In the genomic region with DNA sequence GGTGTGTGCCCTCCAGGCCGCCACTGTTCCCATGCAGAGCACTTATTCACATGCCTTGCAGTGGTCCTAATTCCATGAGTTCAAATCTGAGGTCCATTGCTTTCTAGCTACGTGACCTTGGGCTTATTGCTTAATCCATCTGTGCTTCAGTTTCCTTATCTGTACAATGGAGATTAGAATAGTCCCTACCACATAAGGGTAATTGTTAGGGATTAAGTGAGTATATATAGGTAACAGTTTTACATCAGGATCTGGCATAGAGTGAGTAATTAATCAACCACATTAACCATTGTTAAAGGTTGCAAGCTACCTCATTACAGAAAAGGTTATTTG, we compare ENCODE assay signal across 16 cellular contexts. TPM values are rescaled to one million over a fixed set of nuclear protein-coding genes. Genes with fewer than 3 reads are reported as not detected.
A peak's percentile ranks its signal among the peaks of the same experiment; 100 is the strongest.
DNase-seq lines count a peak whose midpoint lies in the region; ATAC-seq and TF ChIP-seq lines count a peak whose summit lies in the region.
"Had no signal": no experiment of that assay in that cellular context is flagged by ENCODE, and none has a peak within 500 bp of the region (broad histone marks: within the 10 kb centered on the region; RNA-seq: fewer than 3 reads in every experiment).

No MANE protein-coding gene starts in this region.

- no CpG with 5 or more reads among the region's 2 CpGs for WGBS in IMR-90 (ENCODE audit: extremely low coverage in 2 of 2, insufficient read length in 1 of 2), 2 experiments

- H3K18ac ChIP-seq in IMR-90 (ENCODE audit: low read depth, low read length): no peak overlapping the region

- no peak overlapping the region for H3K27ac Mint-ChIP-seq in T-helper 2 cell treated with Interferon-gamma antibody and Interleukin-4, amounts not matched to agents 5 μg/mL and 100 μg/mL, for 36 hours
- H3K27ac Mint-ChIP-seq in CD8-positive, alpha-beta T cell: no peak overlapping the region
- H3K27ac Mint-ChIP-seq: CD8-positive, alpha-beta memory T cell; T-helper 1 cell treated with Interleukin-12 subunit alpha and Interleukin-12 subunit beta and Interleukin-4 antibody, amounts not matched to agents 30 μg/mL and 1 μg/mL, for 36 hours had no signal

- H4K20me1 ChIP-seq in IMR-90 (ENCODE audit: insufficient read depth, low read length): no peaks in the 10 kb centered on the region
- H4K20me1 ChIP-seq in PC-9 (ENCODE audit: insufficient read depth): no peaks in the 10 kb centered on the region

- peak overlapping the region; percentile 37; the same call in 1 of the 2 replicates for H3K4ac ChIP-seq in IMR-90 (ENCODE audit: low read depth, low read length)

- no peaks in the 10 kb centered on the region for H3K36me3 ChIP-seq in IMR-90 (ENCODE audit: control insufficient read depth, insufficient read depth, low read length)
- no peaks in the 10 kb centered on the region for H3K36me3 ChIP-seq in PC-9 (ENCODE audit: low read depth)
- no peaks in the 10 kb centered on the region for H3K36me3 ChIP-seq in CD8-positive, alpha-beta T cell (ENCODE audit: insufficient read depth, low read length)
- H3K36me3 ChIP-seq: Peyer's patch, SJSA1 had no signal

- H4K91ac ChIP-seq in IMR-90 (ENCODE audit: insufficient read depth, low read depth, low read length): no peak overlapping the region; the same call in 1 of the 2 replicates

- dilution Hi-C loops in IMR-90 (cut with HindIII; ENCODE audit: low sequenced_read_pairs, unreplicated experiment): no loop called here

- DNase-seq in ELR (ENCODE audit: low read depth) (peak; percentile 23), IMR-90 (no peak), PC-9 (no peak), left colon (no peak)
- DNase-seq in T-helper 2 cell treated with Interferon-gamma antibody and Interleukin-4, amounts not matched to agents 5 μg/mL and 100 μg/mL, for 36 hours (ENCODE audit: low spot score): no peak
- no peak for DNase-seq in CD8-positive, alpha-beta T cell
- DNase-seq: NCI-H2081 treated with DMSO at 0.1 percent for 48 hours had no signal

- H3K27me3 Mint-ChIP-seq in T-helper 2 cell treated with Interferon-gamma antibody and Interleukin-4, amounts not matched to agents 5 μg/mL and 100 μg/mL, for 36 hours (ENCODE audit: low read depth): peaks cover 15% of the 10 kb centered on the region
- H3K27me3 Mint-ChIP-seq in CD8-positive, alpha-beta T cell (ENCODE audit: low read depth): peaks cover 10% of the 10 kb centered on the region

- no peak overlapping the region for H3K27ac ChIP-seq in IMR-90 (ENCODE audit: insufficient read depth, low read length)
- H3K27ac ChIP-seq in PC-9: no peak overlapping the region
- no peak overlapping the region for H3K27ac ChIP-seq in CD8-positive, alpha-beta T cell (ENCODE audit: low read depth, low read length)
- H3K27ac ChIP-seq: KMS-11, Peyer's patch, SJSA1 had no signal

- no peak overlapping the region for H3K4me3 Mint-ChIP-seq in T-helper 2 cell treated with Interferon-gamma antibody and Interleukin-4, amounts not matched to agents 5 μg/mL and 100 μg/mL, for 36 hours
- H3K4me3 Mint-ChIP-seq in CD8-positive, alpha-beta T cell: no peak overlapping the region
- H3K4me3 Mint-ChIP-seq: CD8-positive, alpha-beta memory T cell; T-helper 1 cell treated with Interleukin-12 subunit alpha and Interleukin-12 subunit beta and Interleukin-4 antibody, amounts not matched to agents 30 μg/mL and 1 μg/mL, for 36 hours had no signal

- H3K4me1 Mint-ChIP-seq in T-helper 2 cell treated with Interferon-gamma antibody and Interleukin-4, amounts not matched to agents 5 μg/mL and 100 μg/mL, for 36 hours (ENCODE audit: low read depth): peaks cover 4% of the 10 kb centered on the region
- H3K4me1 Mint-ChIP-seq in CD8-positive, alpha-beta T cell (ENCODE audit: low read depth): no peaks in the 10 kb centered on the region
- H3K4me1 Mint-ChIP-seq: CD8-positive, alpha-beta memory T cell had no signal

- POLR2A ChIA-PET in IMR-90 (lab: Charles Lee; ENCODE audit: unreplicated experiment): no interaction called here
- POLR2A ChIA-PET in PC-9 (lab: Charles Lee; ENCODE audit: unreplicated experiment): no interaction called here
- POLR2A ChIA-PET in CD8-positive, alpha-beta T cell (lab: Charles Lee): no interaction called here

- H3K9me1 ChIP-seq in IMR-90 (ENCODE audit: insufficient read depth, low read length): peaks cover 8% of the 10 kb centered on the region

- H2AK5ac ChIP-seq in IMR-90 (ENCODE audit: low read depth, low read length): no peak overlapping the region

- no peak overlapping the region for H3K23ac ChIP-seq in IMR-90 (ENCODE audit: low read depth, low read length)

- CTCF ChIA-PET in IMR-90 (lab: Yijun Ruan, JAX): interaction anchor here (0.6 to 2.1 kb wide), 26 partner anchors 8 to 1351 kb away, joined by 3 to 18 read pairs (median 3); partner anchors contain the start of gene LRRC15
- CTCF ChIA-PET in PC-9 (lab: Charles Lee): interaction anchor here (0.6 to 0.7 kb wide), 5 partner anchors 12 to 816 kb away, joined by 3 to 4 read pairs (median 3); no protein-coding TSS in a partner anchor
- CTCF ChIA-PET in CD8-positive, alpha-beta T cell (lab: Charles Lee): interaction anchor here (0.5 to 6.6 kb wide), 26 partner anchors 8 to 563 kb away, joined by 3 to 114 read pairs (median 4); partner anchors contain the start of genes CPN2 and GP5

- H3K27me3 ChIP-seq in IMR-90 (ENCODE audit: control insufficient read depth, insufficient read depth, low read length): no peaks in the 10 kb centered on the region
- no peaks in the 10 kb centered on the region for H3K27me3 ChIP-seq in PC-9 (ENCODE audit: insufficient read depth, low read depth)
- H3K27me3 ChIP-seq in CD8-positive, alpha-beta T cell (ENCODE audit: insufficient read depth, low read length): no peaks in the 10 kb centered on the region
- H3K27me3 ChIP-seq: Peyer's patch, SJSA1 had no signal

- BruUV-seq in IMR-90 (replicated peaks; lab: Mats Ljungman, UMichigan): no TSS peak
- BruUV-seq in PC-9 (replicated peaks; lab: Mats Ljungman, UMichigan): no TSS peak

- H2BK15ac ChIP-seq in IMR-90 (ENCODE audit: low read depth, low read length): 0 out of 3 replicates have a peak overlapping the region, but pooled peaks have one; percentile 33

- no peaks in the 10 kb centered on the region for H3K9me3 Mint-ChIP-seq in T-helper 2 cell treated with Interferon-gamma antibody and Interleukin-4, amounts not matched to agents 5 μg/mL and 100 μg/mL, for 36 hours
- no peaks in the 10 kb centered on the region for H3K9me3 Mint-ChIP-seq in CD8-positive, alpha-beta T cell
- H3K9me3 Mint-ChIP-seq: CD8-positive, alpha-beta memory T cell; T-helper 1 cell treated with Interleukin-12 subunit alpha and Interleukin-12 subunit beta and Interleukin-4 antibody, amounts not matched to agents 30 μg/mL and 1 μg/mL, for 36 hours had no signal

- peaks cover 8% of the 10 kb centered on the region for H3K4me1 ChIP-seq in IMR-90 (ENCODE audit: control insufficient read depth, insufficient read depth, low read length)
- no peaks in the 10 kb centered on the region for H3K4me1 ChIP-seq in PC-9 (replicated peaks; ENCODE audit: insufficient read depth)
- no peaks in the 10 kb centered on the region for H3K4me1 ChIP-seq in CD8-positive, alpha-beta T cell (ENCODE audit: insufficient read depth, low read length)
- H3K4me1 ChIP-seq: Peyer's patch, SJSA1 had no signal

- no peak for TF ChIP-seq CTCF in IMR-90 (conservative IDR thresholded peaks at IDR 0.05; ENCODE audit: low read depth, low read length)
- TF ChIP-seq CTCF in PC-9 (conservative IDR thresholded peaks at IDR 0.05): no peak
- no peak for TF ChIP-seq CTCF in CD8-positive, alpha-beta T cell (IDR thresholded peaks at IDR 0.05)

- no peak overlapping the region for H3K4me3 ChIP-seq in IMR-90 (ENCODE audit: insufficient read depth, low read depth, low read length)
- H3K4me3 ChIP-seq in PC-9: no peak overlapping the region
- H3K4me3 ChIP-seq in CD8-positive, alpha-beta T cell (ENCODE audit: low read depth, low read length): no peak overlapping the region
- H3K4me3 ChIP-seq: Peyer's patch, SJSA1 had no signal

- peak; percentile 16 for ATAC-seq in IMR-90 (ENCODE audit: low read depth)
- no peak for ATAC-seq in GM18505 (IDR thresholded peaks at IDR 0.05; ENCODE audit: unreplicated experiment)
- no peak for ATAC-seq in CD8-positive, alpha-beta T cell
- no peak for ATAC-seq in left colon

- intact Hi-C loops in IMR-90 (cut with micrococcal nuclease) (no loop called here), PC-9 (cut with micrococcal nuclease; ENCODE audit: unreplicated experiment) (no loop called here), left colon (cut with DNase I, micrococcal nuclease) (no loop called here)
- intact Hi-C loops in CD8-positive, alpha-beta T cell (cut with DNase I, micrococcal nuclease): no loop called here

- peak overlapping the region; percentile 52 for H2BK5ac ChIP-seq in IMR-90 (ENCODE audit: low read depth, low read length, poor library complexity, severe bottlenecking)

- H3K9me2 ChIP-seq in PC-9 (ENCODE audit: insufficient read depth): no peaks in the 10 kb centered on the region

- no peaks in the 10 kb centered on the region for H3F3A ChIP-seq in PC-9 (ENCODE audit: insufficient read depth, low read depth)

- H3K9me3 ChIP-seq in IMR-90 (ENCODE audit: control insufficient read depth, insufficient read depth, low read length) (no peaks in the 10 kb centered on the region), PC-9 (ENCODE audit: insufficient read depth, low read depth) (no peaks in the 10 kb centered on the region)
- H3K9me3 ChIP-seq in CD8-positive, alpha-beta T cell (ENCODE audit: low read length): no peaks in the 10 kb centered on the region
- H3K9me3 ChIP-seq: Peyer's patch, SJSA1 had no signal

- TF ChIP-seq POLR2A in IMR-90 (IDR thresholded peaks at IDR 0.05; ENCODE audit: low read depth, low read length) (no peak), GM18505 (IDR thresholded peaks at IDR 0.05; ENCODE audit: borderline replicate concordance, extremely low read depth, insufficient read depth, insufficient read length) (no peak)

- no peak overlapping the region for H4K8ac ChIP-seq in IMR-90 (ENCODE audit: low read depth in 2 of 2, low read length in 2 of 2)

- H3K79me2 ChIP-seq in PC-9 (ENCODE audit: low read depth): no peaks in the 10 kb centered on the region

- no peak overlapping the region for H3K9ac ChIP-seq in IMR-90 (ENCODE audit: low read depth, low read length)
- H3K9ac ChIP-seq: KMS-11 had no signal

- H3K36me3 Mint-ChIP-seq in T-helper 2 cell treated with Interferon-gamma antibody and Interleukin-4, amounts not matched to agents 5 μg/mL and 100 μg/mL, for 36 hours (ENCODE audit: low read depth): no peaks in the 10 kb centered on the region
- H3K36me3 Mint-ChIP-seq in CD8-positive, alpha-beta T cell: no peaks in the 10 kb centered on the region
- H3K36me3 Mint-ChIP-seq: CD8-positive, alpha-beta memory T cell had no signal

- peak overlapping the region; percentile 52; the same call in 1 of the 2 replicates for H2BK20ac ChIP-seq in IMR-90 (ENCODE audit: low read depth, low read length)

- no peak overlapping the region for H2AK9ac ChIP-seq in IMR-90 (replicated peaks; ENCODE audit: low read depth, low read length, poor library complexity)

- no peak overlapping the region for H4K5ac ChIP-seq in IMR-90 (ENCODE audit: low read depth, low read length)

- no peak overlapping the region for H3K14ac ChIP-seq in IMR-90 (replicated peaks; ENCODE audit: low read depth, low read length)

- H3K4me2 ChIP-seq in IMR-90 (ENCODE audit: low read depth, low read length) (no peak overlapping the region), PC-9 (0 out of 2 replicates have a peak overlapping the region, but pooled peaks have one; percentile 1)
- H3K4me2 ChIP-seq: KMS-11 had no signal

- H2BK120ac ChIP-seq in IMR-90 (ENCODE audit: low read depth, low read length): peak overlapping the region; percentile 74

- H3K79me1 ChIP-seq in IMR-90 (ENCODE audit: low read depth in 1 of 2, low read length in 2 of 2): no peaks in the 10 kb centered on the region

- in situ Hi-C loops in IMR-90 (cut with MboI; ENCODE audit: low sequenced_read_pairs): loop anchor here (25.0 kb wide), 1 partner anchor 519 kb away; no protein-coding TSS in a partner anchor

- H3K56ac ChIP-seq in IMR-90 (ENCODE audit: extremely low read depth, insufficient read depth, low read length): no peak overlapping the region

- H2AFZ ChIP-seq in IMR-90 (replicated peaks; ENCODE audit: low read length, poor library complexity): peak overlapping the region; percentile 46
- no peak overlapping the region for H2AFZ ChIP-seq in PC-9

- TF ChIP-seq RAD21 in IMR-90 (IDR thresholded peaks at IDR 0.05; ENCODE audit: low read length): no peak

RNA-seq across cellular contexts. Expression of gene CPN2, which starts 7.6 kb away (rescaled TPM):
- not detected in 2 replicates for total RNA-seq in IMR-90 (2012; rRNA removed)
- 0.07 TPM in 2 replicates for polyA plus RNA-seq in IMR-90 (2012; rRNA removed)
- 0.10 TPM in 1 of 2 replicates, not detected in the other for polyA plus RNA-seq in IMR-90 (2012; cell fraction: cytosol; rRNA removed)
- 0.11 and 0.21 TPM in 2 replicates for polyA plus RNA-seq in IMR-90 (2012; cell fraction: nucleus; rRNA removed; ENCODE audit: low replicate concordance)
- not detected in 2 replicates for total RNA-seq in PC-9 (2021)
- total RNA-seq in CD8-positive, alpha-beta T cell: not detected
- not detected for total RNA-seq in left colon
- total RNA-seq: Calu3; CD8-positive, alpha-beta memory T cell; Daoy; H1; Peyer's patch; SJSA1 had no signal
- polyA plus RNA-seq: CD8-positive, alpha-beta memory T cell had no signal

RNA-seq across cellular contexts. Expression of gene LRRC15, which starts 26.0 kb away (rescaled TPM):
- total RNA-seq in IMR-90 (2012; rRNA removed) (2.5 and 3.3 TPM in 2 replicates), PC-9 (2021) (0.08 TPM in 1 of 2 replicates, not detected in the other), left colon (under 1 TPM; 0.31 to 0.59 TPM)
- 9.0 and 9.7 TPM in 2 replicates for polyA plus RNA-seq in IMR-90 (2012; rRNA removed)
- polyA plus RNA-seq in IMR-90 (2012; cell fraction: cytosol; rRNA removed): 3.9 and 6.9 TPM in 2 replicates
- 4.2 TPM in 2 replicates for polyA plus RNA-seq in IMR-90 (2012; cell fraction: nucleus; rRNA removed; ENCODE audit: low replicate concordance)
- not detected for total RNA-seq in CD8-positive, alpha-beta T cell
- total RNA-seq: Calu3; CD8-positive, alpha-beta memory T cell had no signal
- polyA plus RNA-seq: CD8-positive, alpha-beta memory T cell had no signal

RNA-seq across cellular contexts. Expression of gene GP5, which starts 55.5 kb away (rescaled TPM):
- total RNA-seq in IMR-90 (2012; rRNA removed): under 0.01 TPM in 2 replicates
- 0.12 and 0.16 TPM in 2 replicates for polyA plus RNA-seq in IMR-90 (2012; rRNA removed)
- polyA plus RNA-seq in IMR-90 (2012; cell fraction: cytosol; rRNA removed): 0.01 and 0.09 TPM in 2 replicates
- 0.34 and 0.40 TPM in 2 replicates for polyA plus RNA-seq in IMR-90 (2012; cell fraction: nucleus; rRNA removed; ENCODE audit: low replicate concordance)
- not detected in 2 replicates for total RNA-seq in PC-9 (2021)
- total RNA-seq in CD8-positive, alpha-beta T cell: 1 to 10 TPM; 2.5 to 2.8 TPM
- not detected for total RNA-seq in left colon
- total RNA-seq: Daoy, Peyer's patch, SJSA1 had no signal
